In the genomic region with DNA sequence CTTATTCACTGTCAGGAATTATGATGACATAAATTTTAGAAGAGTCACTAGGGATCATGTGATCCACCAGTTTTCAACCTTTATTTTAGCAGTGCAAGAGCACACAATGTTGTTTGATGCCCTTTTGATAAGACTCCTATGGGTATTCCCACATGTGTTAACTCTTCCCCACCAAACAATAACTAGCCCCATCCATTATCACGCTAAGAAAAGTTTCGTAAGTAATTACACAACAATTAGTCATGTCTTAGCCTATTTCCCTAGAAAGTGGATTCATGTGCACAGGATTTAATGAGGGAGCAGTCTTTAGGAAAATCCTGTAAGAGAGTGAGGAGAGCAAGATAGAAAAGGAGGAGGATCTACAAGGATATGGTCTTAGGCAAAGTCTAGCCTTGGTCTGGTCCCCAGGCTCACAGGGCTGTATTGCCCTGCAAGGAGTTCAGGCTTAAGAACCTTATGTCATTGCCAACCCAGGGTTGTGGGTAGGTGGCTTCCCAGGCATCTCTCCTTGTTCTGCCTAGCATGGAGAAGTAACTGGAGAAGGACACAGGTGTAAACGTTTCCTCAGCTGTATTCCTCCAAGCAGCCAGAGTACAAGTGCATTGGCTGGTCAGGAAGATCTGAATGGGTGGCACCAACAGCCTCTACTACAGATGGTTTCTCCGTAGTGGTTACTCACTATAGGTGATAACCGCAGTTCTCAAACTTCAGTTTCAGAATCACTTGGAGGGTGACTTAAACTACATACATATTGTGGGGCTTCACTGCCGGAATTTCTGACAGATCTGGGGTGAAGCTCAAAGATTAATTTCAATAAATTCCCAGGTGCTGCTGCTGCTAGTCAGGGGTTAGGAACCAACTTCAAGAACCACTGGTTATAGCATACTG, we compare ENCODE assay signal across 14 cellular contexts.
A peak's percentile ranks its signal among the peaks of the same experiment; 100 is the strongest.
DNase-seq lines count a peak whose midpoint lies in the region; ATAC-seq and TF ChIP-seq lines count a peak whose summit lies in the region.
"Had no signal": no experiment of that assay in that cellular context is flagged by ENCODE, and none has a peak within 500 bp of the region (broad histone marks: within the 10 kb centered on the region; RNA-seq: fewer than 3 reads in every experiment).

No MANE protein-coding gene starts in this region.

- TF ChIP-seq EP300 in stomach (IDR thresholded peaks at IDR 0.05) = no peak

- no peak for TF ChIP-seq POLR2A in stomach (IDR thresholded peaks at IDR 0.05)

- ATAC-seq in GM19035 (IDR thresholded peaks at IDR 0.05; ENCODE audit: unreplicated experiment) (peak; percentile 97), HG03175 (IDR thresholded peaks at IDR 0.05; ENCODE audit: unreplicated experiment) (peak; percentile 98), HG03354 (IDR thresholded peaks at IDR 0.05; ENCODE audit: poor library complexity, severe bottlenecking, unreplicated experiment) (no peak)
- ATAC-seq: HCT116 had no signal

- no peak overlapping the region for H3K4me3 ChIP-seq in stomach
- H3K4me3 ChIP-seq: cardiac muscle cell, thyroid gland had no signal

- no peak overlapping the region for H3K27ac ChIP-seq in stomach
- H3K27ac ChIP-seq: cardiac muscle cell, thyroid gland, VCaP had no signal

- intact Hi-C loops in stomach (cut with DNase I; ENCODE audit: low total_unique reads) = no loop called here

- H3K9me3 ChIP-seq in stomach = no peaks in the 10 kb centered on the region
- H3K9me3 ChIP-seq: thyroid gland had no signal

- H3K36me3 ChIP-seq in stomach = no peaks in the 10 kb centered on the region
- H3K36me3 ChIP-seq: cardiac muscle cell, thyroid gland had no signal

- DNase-seq in AG08395 (ENCODE audit: low spot score) (peak; percentile 19), amniotic epithelial cell (ENCODE audit: low read depth) (peak; percentile 52), NCI-H1694 treated with DMSO at 0.1 percent for 48 hours (lab: John Stamatoyannopoulos, UW) (no peak), germinal center (ENCODE audit: low spot score) (no peak), stomach (no peak)
- DNase-seq: activated T-cell treated with anti-CD3 and anti-CD28 coated beads, Interleukin-2, amount 50 U/mL, for 4 hours; NCI-H526 treated with DMSO at 0.1 percent for 48 hours; thyroid gland had no signal

- peaks cover 0 to 4% (median 0%) of the 10 kb centered on the region in 4 donors for H3K4me1 ChIP-seq in stomach
- H3K4me1 ChIP-seq: thyroid gland had no signal

- H3K27me3 ChIP-seq in stomach = no peaks in the 10 kb centered on the region
- H3K27me3 ChIP-seq: cardiac muscle cell, thyroid gland had no signal

- TF ChIP-seq CTCF in stomach (IDR thresholded peaks at IDR 0.05) = no peak

- WGBS in stomach, 5 donors = 77 to 83% (median 79%) methylated on average over 6 of the region's 6 CpGs

Comparison
In these comparisons a context has a peak if more than half of its experiments do, and no peak if none do; other contexts are left out.
1. DNase-seq: peak in AG08395 (single experiment) and amniotic epithelial cell (single experiment); none in NCI-H1694 treated with DMSO at 0.1 percent for 48 hours (single experiment), germinal center (single experiment) and stomach (single experiment).